Comparison of ENCODE assay signal across 9 cellular contexts in genomic region chr20:3889489-3890409, GRCh38. TPM values are rescaled to one million over a fixed set of nuclear protein-coding genes. Genes with fewer than 3 reads are reported as not detected.
DNase-seq lines count a peak whose midpoint lies in the region; ATAC-seq, FAIRE-seq and TF ChIP-seq lines count a peak whose summit lies in the region.
"Had no signal": no experiment of that assay in that cellular context is flagged by ENCODE, and none has a peak within 500 bp of the region (broad histone marks: within the 10 kb centered on the region; RNA-seq: fewer than 3 reads in every experiment).

No MANE protein-coding gene starts in this region.

- ATAC-seq in HCT116: peak; percentile 41

- peak overlapping the region; percentile 98 for H3K27ac ChIP-seq in HCT116 (ENCODE audit: low read depth, low read length)

- peaks cover 38% of the 10 kb centered on the region for H3K4me1 Mint-ChIP-seq in activated T-helper 2 cell treated with anti-CD3 and anti-CD28 coated beads, Interferon-gamma antibody, Interleukin-2, Interleukin-4, amounts not matched to agents 10 μg/mL and 5 μg/mL and 100 μg/mL, durations not matched to agents 14 hours and 24 hours and 36 hours (ENCODE audit: low read depth)

- FAIRE-seq in GM12892 (lab: Jason Lieb, UNC): peak; percentile 63
- FAIRE-seq: islet of Langerhans had no signal

- BruUV-seq in HCT116 (replicated peaks; lab: Mats Ljungman, UMichigan): no TSS peak

- no peak for TF ChIP-seq CTCF in HCT116 (IDR thresholded peaks at IDR 0.05 in 2 of 3, conservative IDR thresholded peaks at IDR 0.05 in 1 of 3; ENCODE audit: borderline replicate concordance in 1 of 3, insufficient read depth in 1 of 3, low read depth in 2 of 3, low read length in 2 of 3)

- DNase-seq in GM12892 (ENCODE audit: insufficient read length) (peak; percentile 43), HCT116 (ENCODE audit: low read depth, low spot score) (no peak), NCI-H2171 treated with DMSO at 0.1 percent for 48 hours (lab: John Stamatoyannopoulos, UW) (peak; percentile 81), germinal center (ENCODE audit: low spot score) (peak; percentile 42), pons (ENCODE audit: low spot score) (peak; percentile 50), NCI-H1694 treated with DMSO at 0.1 percent for 48 hours (lab: John Stamatoyannopoulos, UW) (no peak), SHP77 treated with DMSO at 0.1 percent for 48 hours (lab: John Stamatoyannopoulos, UW) (no peak)
- peak; percentile 23 for DNase-seq in activated T-helper 2 cell treated with anti-CD3 and anti-CD28 coated beads, Interferon-gamma antibody, Interleukin-2, Interleukin-4, amounts not matched to agents 10 μg/mL and 5 μg/mL and 100 μg/mL, durations not matched to agents 14 hours and 24 hours and 36 hours (ENCODE audit: low spot score)

- CTCF ChIA-PET in HCT116 (lab: Charles Lee): interaction anchor here (0.6 kb wide), 1 partner anchor 12 kb away, joined by 5 read pairs; no protein-coding TSS in a partner anchor

- peak overlapping the region; percentile 72 for H3K4me2 ChIP-seq in HCT116 (ENCODE audit: low read length)

- peak overlapping the region; percentile 99 for H3K4me3 Mint-ChIP-seq in activated T-helper 2 cell treated with anti-CD3 and anti-CD28 coated beads, Interferon-gamma antibody, Interleukin-2, Interleukin-4, amounts not matched to agents 10 μg/mL and 5 μg/mL and 100 μg/mL, durations not matched to agents 14 hours and 24 hours and 36 hours (ENCODE audit: low read depth)

- peak overlapping the region; percentile 77 for H3K9ac ChIP-seq in HCT116 (ENCODE audit: low read length)

- no peak for TF ChIP-seq RAD21 in HCT116 (IDR thresholded peaks at IDR 0.05; ENCODE audit: low read depth)

- no peaks in the 10 kb centered on the region for H3K27me3 ChIP-seq in HCT116 (ENCODE audit: insufficient read depth, low read length)

- H3K9me2 ChIP-seq in HCT116 (ENCODE audit: insufficient read depth): no peaks in the 10 kb centered on the region

- RAD21 ChIA-PET in HCT116 (lab: Charles Lee; ENCODE audit: low non-redundant PET in 1 of 2, low total read pairs in 2 of 2, uncharacterized antibody in 2 of 2, unreplicated experiment in 2 of 2): no interaction called here

- H3K36me3 Mint-ChIP-seq in activated T-helper 2 cell treated with anti-CD3 and anti-CD28 coated beads, Interferon-gamma antibody, Interleukin-2, Interleukin-4, amounts not matched to agents 10 μg/mL and 5 μg/mL and 100 μg/mL, durations not matched to agents 14 hours and 24 hours and 36 hours (ENCODE audit: low read depth): peaks cover 64% of the 10 kb centered on the region

- peak overlapping the region; percentile 68 to 83 for H3K4me3 ChIP-seq in HCT116 (replicated peaks in 1 of 2; ENCODE audit: low read depth in 1 of 2, low read length in 2 of 2)

- H3K36me3 ChIP-seq in HCT116 (ENCODE audit: control insufficient read depth in 1 of 2, insufficient read depth in 2 of 2, low read length in 2 of 2): peaks cover 5 to 20% of the 10 kb centered on the region in 2 experiments; a peak in 2 of 4 replicates

- TF ChIP-seq POLR2A in GM12892 (IDR thresholded peaks at IDR 0.05; ENCODE audit: low read depth, low read length) (no peak), HCT116 (IDR thresholded peaks at IDR 0.05; ENCODE audit: borderline replicate concordance, extremely low read depth, insufficient read depth, insufficient read length) (no peak)

- intact Hi-C loops in HCT116 (cut with micrococcal nuclease): loop anchor here (1.0 to 5.0 kb wide), 2 partner anchors 183 to 198 kb away; no protein-coding TSS in a partner anchor
- intact Hi-C loops in activated T-helper 2 cell treated with anti-CD3 and anti-CD28 coated beads, Interferon-gamma antibody, Interleukin-2, Interleukin-4, amounts not matched to agents 10 μg/mL and 5 μg/mL and 100 μg/mL, durations not matched to agents 14 hours and 24 hours and 36 hours (cut with micrococcal nuclease): loop anchor here (1.0 to 5.0 kb wide), 4 partner anchors 18 to 193 kb away; partner anchors contain the start of genes AP5S1 and RNF24

- H3K27me3 Mint-ChIP-seq in activated T-helper 2 cell treated with anti-CD3 and anti-CD28 coated beads, Interferon-gamma antibody, Interleukin-2, Interleukin-4, amounts not matched to agents 10 μg/mL and 5 μg/mL and 100 μg/mL, durations not matched to agents 14 hours and 24 hours and 36 hours (ENCODE audit: low read depth): no peaks in the 10 kb centered on the region

- no peaks in the 10 kb centered on the region for H3K9me3 Mint-ChIP-seq in activated T-helper 2 cell treated with anti-CD3 and anti-CD28 coated beads, Interferon-gamma antibody, Interleukin-2, Interleukin-4, amounts not matched to agents 10 μg/mL and 5 μg/mL and 100 μg/mL, durations not matched to agents 14 hours and 24 hours and 36 hours

- H2AFZ ChIP-seq in HCT116 (ENCODE audit: low read depth, low read length, poor library complexity, severe bottlenecking): no peak overlapping the region

- H3K79me2 ChIP-seq in HCT116 (ENCODE audit: insufficient read depth, low read length): peaks cover 69% of the 10 kb centered on the region

- H3K27ac Mint-ChIP-seq in activated T-helper 2 cell treated with anti-CD3 and anti-CD28 coated beads, Interferon-gamma antibody, Interleukin-2, Interleukin-4, amounts not matched to agents 10 μg/mL and 5 μg/mL and 100 μg/mL, durations not matched to agents 14 hours and 24 hours and 36 hours: peak overlapping the region; percentile 93

- POLR2A ChIA-PET in HCT116 (lab: Charles Lee): no interaction called here

- H3K4me1 ChIP-seq in HCT116 (ENCODE audit: control insufficient read depth in 1 of 2, insufficient read depth in 2 of 2, low read length in 2 of 2): peaks cover 35 to 43% of the 10 kb centered on the region in 2 experiments

- peaks cover 32% of the 10 kb centered on the region for H4K20me1 ChIP-seq in HCT116 (ENCODE audit: insufficient read depth)

- H3K9me3 ChIP-seq in HCT116 (ENCODE audit: control insufficient read depth in 1 of 2, insufficient read depth in 1 of 2, low read depth in 1 of 2, low read length in 2 of 2): no peaks in the 10 kb centered on the region

TF ChIP-seq in HCT116, 20 proteins besides CTCF, POLR2A, EP300 and RAD21:
- TF ChIP-seq MAX (IDR thresholded peaks at IDR 0.05): peak; percentile 7; the same call in 1 of the 2 replicates
- 0 out of 2 replicates have a peak, but pooled peaks have one; percentile 6 for TF ChIP-seq SP1 (IDR thresholded peaks at IDR 0.05; ENCODE audit: low read depth)
- peak; percentile 39 for TF ChIP-seq ZFX (IDR thresholded peaks at IDR 0.05)
- TF ChIP-seq EZH2 (IDR thresholded peaks at IDR 0.05): no peak
- TF ChIP-seq TCF7L2 (IDR thresholded peaks at IDR 0.05; ENCODE audit: borderline replicate concordance, extremely low read depth, insufficient read depth, insufficient read length): no peak
TF ChIP-seq in HCT116: peak in this region for 3.

RNA-seq across cellular contexts. Expression of gene PANK2, which starts 0.6 kb away (rescaled TPM):
- 27.8 TPM for polyA plus RNA-seq in GM12892 (2012; ENCODE audit: missing spikeins)
- total RNA-seq in HCT116 (2021; ENCODE audit: unreplicated experiment): 41.6 TPM
- 17.8 and 21.2 TPM in 2 replicates for polyA plus RNA-seq in HCT116 (2012)
- total RNA-seq in activated T-helper 2 cell treated with anti-CD3 and anti-CD28 coated beads, Interferon-gamma antibody, Interleukin-2, Interleukin-4, amounts not matched to agents 10 μg/mL and 5 μg/mL and 100 μg/mL, durations not matched to agents 14 hours and 24 hours and 36 hours: 49.2 and 51.4 TPM in 2 replicates

RNA-seq across cellular contexts. Expression of gene MAVS, which starts 43.1 kb away (rescaled TPM):
- 9.5 TPM for polyA plus RNA-seq in GM12892 (2012; ENCODE audit: missing spikeins)
- 60.1 TPM for total RNA-seq in HCT116 (2021; ENCODE audit: unreplicated experiment)
- 26.2 and 34.2 TPM in 2 replicates for polyA plus RNA-seq in HCT116 (2012)
- 41.0 and 43.5 TPM in 2 replicates for total RNA-seq in activated T-helper 2 cell treated with anti-CD3 and anti-CD28 coated beads, Interferon-gamma antibody, Interleukin-2, Interleukin-4, amounts not matched to agents 10 μg/mL and 5 μg/mL and 100 μg/mL, durations not matched to agents 14 hours and 24 hours and 36 hours

Comparison
In these comparisons a context has a peak if more than half of its experiments do, and no peak if none do; other contexts are left out.
1. DNase-seq: peak in GM12892 (single experiment), NCI-H2171 treated with DMSO at 0.1 percent for 48 hours (single experiment), activated T-helper 2 cell treated with anti-CD3 and anti-CD28 coated beads, Interferon-gamma antibody, Interleukin-2, Interleukin-4, amounts not matched to agents 10 μg/mL and 5 μg/mL and 100 μg/mL, durations not matched to agents 14 hours and 24 hours and 36 hours (single experiment), germinal center (single experiment) and pons (single experiment); none in HCT116 (single experiment), NCI-H1694 treated with DMSO at 0.1 percent for 48 hours (single experiment) and SHP77 treated with DMSO at 0.1 percent for 48 hours (single experiment).